In the genomic region with DNA sequence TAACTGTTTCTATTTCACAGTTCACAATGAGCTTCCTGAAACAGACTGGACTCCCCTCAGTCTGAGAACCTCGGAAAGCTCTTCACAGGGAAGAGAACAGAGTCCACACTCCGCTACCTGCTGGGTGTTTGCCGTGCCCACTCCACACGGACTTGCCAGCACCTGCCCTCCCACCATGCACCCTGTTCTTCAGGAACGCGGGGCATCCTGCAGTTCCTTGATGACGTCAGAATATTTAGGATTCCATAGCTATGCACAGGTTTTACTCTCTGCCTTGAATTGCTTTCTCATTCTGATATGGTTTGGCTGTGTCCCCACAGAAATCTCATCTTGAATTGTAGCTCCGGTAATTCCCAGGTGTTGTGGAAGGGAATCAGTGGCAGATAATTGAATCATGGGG, we compare ENCODE assay signal across 20 cellular contexts.
A peak's percentile ranks its signal among the peaks of the same experiment; 100 is the strongest.
DNase-seq lines count a peak whose midpoint lies in the region; ATAC-seq, FAIRE-seq and TF ChIP-seq lines count a peak whose summit lies in the region.
"Had no signal": no experiment of that assay in that cellular context is flagged by ENCODE, and none has a peak within 500 bp of the region (broad histone marks: within the 10 kb centered on the region; RNA-seq: fewer than 3 reads in every experiment).

No MANE protein-coding gene starts in this region.

- H2AK5ac ChIP-seq in mesenchymal stem cell (ENCODE audit: low read length, severe bottlenecking) = no peak overlapping the region

- H2AFZ ChIP-seq in K562 (ENCODE audit: low read depth, low read length) (peak overlapping the region; percentile 68), mesenchymal stem cell (ENCODE audit: low read depth, low read length) (no peak overlapping the region), MM.1S (ENCODE audit: low read length) (no peak overlapping the region)

- H4K91ac ChIP-seq in mesenchymal stem cell (ENCODE audit: low read length) = no peak overlapping the region

- no peak overlapping the region for H2BK12ac ChIP-seq in mesenchymal stem cell (ENCODE audit: low read length in 2 of 2)

- H2BK15ac ChIP-seq in mesenchymal stem cell (ENCODE audit: low read depth, poor library complexity, severe bottlenecking) = no peak overlapping the region

- no peaks in the 10 kb centered on the region for H3K9me1 ChIP-seq in K562 (ENCODE audit: control insufficient read depth, insufficient read depth, low read length)

- no peaks in the 10 kb centered on the region for H3K79me2 ChIP-seq in K562 (ENCODE audit: control insufficient read depth, insufficient read depth, low read length)
- no peaks in the 10 kb centered on the region for H3K79me2 ChIP-seq in MM.1S (ENCODE audit: low read length)

- H2BK5ac ChIP-seq in mesenchymal stem cell (ENCODE audit: low read depth, low read length, poor library complexity, severe bottlenecking) = no peak overlapping the region

- 8% methylated on average over 6 of the region's 8 CpGs for WGBS in K562 (ENCODE audit: insufficient coverage, low coverage, missing lambda C conversion rate)
- WGBS in mesenchymal stem cell = 84% methylated on average over 8 of the region's 8 CpGs

- no peak overlapping the region for H3K23ac ChIP-seq in mesenchymal stem cell (ENCODE audit: low read length in 2 of 2)

- no peak overlapping the region for H4K8ac ChIP-seq in mesenchymal stem cell (ENCODE audit: low read length)

- POLR2A ChIA-PET in K562 (lab: Yijun Ruan, JAX) = interaction anchor here (0.5 kb wide), 1 partner anchor 1537 kb away, joined by 3 read pairs; no protein-coding TSS in a partner anchor

- no peaks in the 10 kb centered on the region for H3K9me2 ChIP-seq in MM.1S (replicated peaks; ENCODE audit: insufficient read depth, low read length)

- H3F3A ChIP-seq in MM.1S (ENCODE audit: insufficient read depth, low read length) = no peaks in the 10 kb centered on the region

- no peak overlapping the region for H3K27ac ChIP-seq in K562 (ENCODE audit: extremely low read depth, low read depth, low read length)
- H3K27ac ChIP-seq in mesenchymal stem cell (ENCODE audit: low read length, poor library complexity, severe bottlenecking) = no peak overlapping the region
- H3K27ac ChIP-seq in MM.1S (ENCODE audit: low read length) = no peak overlapping the region
- H3K27ac ChIP-seq: heart right ventricle, pancreas, tibial artery had no signal

- TF ChIP-seq RAD21 in K562 (CRISPR knock-in tag; conservative IDR thresholded peaks at IDR 0.05 in 1 of 2, IDR thresholded peaks at IDR 0.05 in 1 of 2) = no peak

- H3K36me3 ChIP-seq in K562 (ENCODE audit: control insufficient read depth, insufficient read depth, low read length) (no peaks in the 10 kb centered on the region), mesenchymal stem cell (ENCODE audit: control insufficient read depth in 1 of 2, insufficient read depth in 2 of 2, low read depth in 1 of 2, low read length in 2 of 2) (no peaks in the 10 kb centered on the region), MM.1S (replicated peaks; ENCODE audit: insufficient read depth, low read length) (no peaks in the 10 kb centered on the region)
- H3K36me3 ChIP-seq: heart right ventricle, pancreas, tibial artery had no signal

- H4K20me1 ChIP-seq in K562 (replicated peaks; ENCODE audit: control insufficient read depth, insufficient read depth, low read length) (no peaks in the 10 kb centered on the region), MM.1S (ENCODE audit: insufficient read depth, low read length) (no peaks in the 10 kb centered on the region; the same call in 1 of the 2 replicates)

- FAIRE-seq in K562 (lab: Jason Lieb, UNC) = no peak
- FAIRE-seq: pancreas had no signal

- no peaks in the 10 kb centered on the region for H3K4me1 ChIP-seq in K562 (replicated peaks in 1 of 2; ENCODE audit: control insufficient read depth in 2 of 2, insufficient read depth in 2 of 2, low read length in 2 of 2)
- peaks cover 2% of the 10 kb centered on the region for H3K4me1 ChIP-seq in mesenchymal stem cell (ENCODE audit: control insufficient read depth, insufficient read depth, low read depth, low read length)
- no peaks in the 10 kb centered on the region for H3K4me1 ChIP-seq in MM.1S (ENCODE audit: low read length)
- H3K4me1 ChIP-seq: heart right ventricle, pancreas, tibial artery had no signal

- BruUV-seq in K562 (replicated peaks; lab: Mats Ljungman, UMichigan) = no TSS peak

- no peak overlapping the region for H3K18ac ChIP-seq in mesenchymal stem cell (ENCODE audit: low read depth in 1 of 2, low read length in 2 of 2)

- H3K4me3 ChIP-seq in K562 = no peak overlapping the region
- H3K4me3 ChIP-seq in mesenchymal stem cell (ENCODE audit: insufficient read depth in 1 of 2, low read depth in 1 of 2, low read length in 2 of 2) = peak overlapping the region in 1 of 2 experiments; percentile 37
- H3K4me3 ChIP-seq in MM.1S (ENCODE audit: low read length) = no peak overlapping the region
- H3K4me3 ChIP-seq: heart right ventricle, pancreas, tibial artery had no signal

- H3K79me1 ChIP-seq in mesenchymal stem cell (replicated peaks; ENCODE audit: low read length, poor library complexity, severe bottlenecking) = no peaks in the 10 kb centered on the region

- no peak for TF ChIP-seq POLR2A in K562 (conservative IDR thresholded peaks at IDR 0.05)

- no peak for ATAC-seq in K562
- ATAC-seq in HG03342 (IDR thresholded peaks at IDR 0.05; ENCODE audit: unreplicated experiment) = no peak
- no peak for ATAC-seq in HG03135 (IDR thresholded peaks at IDR 0.05; ENCODE audit: unreplicated experiment)
- ATAC-seq: CD8-positive, alpha-beta T cell; heart right ventricle; naive thymus-derived CD8-positive, alpha-beta T cell; pancreas; Right ventricle myocardium inferior; stimulated activated naive CD8-positive, alpha-beta T cell treated with anti-CD3 and anti-CD28 coated beads, Interleukin-15, Interleukin-2, amounts not matched to agents 100 U/mL and 50 U/mL, for 24 hours had no signal

- no peak overlapping the region for H3K9ac ChIP-seq in K562 (ENCODE audit: insufficient read depth in 1 of 2, low read depth in 2 of 2, low read length in 2 of 2)
- no peak overlapping the region for H3K9ac ChIP-seq in mesenchymal stem cell (ENCODE audit: low read length)
- no peak overlapping the region for H3K9ac ChIP-seq in MM.1S (ENCODE audit: low read length)

- DNase-seq in DMS79 treated with DMSO at 0.1 percent for 48 hours (lab: John Stamatoyannopoulos, UW) (peak; percentile 52), NCI-H146 treated with DMSO at 0.1 percent for 48 hours (lab: John Stamatoyannopoulos, UW; ENCODE audit: unreplicated experiment) (peak; percentile 30), K562 (ENCODE audit: extremely low read depth in 1 of 4, low spot score in 3 of 4) (peak in 1 of 4 experiments; percentile 2), mesenchymal stem cell (no peak), OCI-M1 (lab: John Stamatoyannopoulos, UW) (no peak), MM.1S (no peak)
- DNase-seq: activated gamma-delta T cell treated with Interleukin-2 at 50 U/mL for 16 hours; CD8-positive, alpha-beta T cell; effector CD4-positive, alpha-beta T cell; GOT3; heart right ventricle; naive thymus-derived CD8-positive, alpha-beta T cell; NCI-H1436 treated with DMSO at 0.1 percent for 48 hours; pancreas; stimulated activated CD4-positive, alpha-beta T cell treated with anti-CD3 and anti-CD28 coated beads, Interleukin-1b, Interleukin-23, amount 100 ng/mL, for 48 hours; stimulated activated naive CD8-positive, alpha-beta T cell treated with anti-CD3 and anti-CD28 coated beads, Interleukin-15, Interleukin-2, amounts not matched to agents 100 U/mL and 50 U/mL, for 24 hours; tibial artery had no signal

- intact Hi-C loops in K562 (cut with micrococcal nuclease) = no loop called here

- TF ChIP-seq CTCF in K562 (IDR thresholded peaks at IDR 0.05 in 2 of 3, conservative IDR thresholded peaks at IDR 0.05 in 1 of 3; ENCODE audit: insufficient read depth in 2 of 3, low read depth in 1 of 3, low read length in 3 of 3) (no peak), MM.1S (IDR thresholded peaks at IDR 0.05; ENCODE audit: low read length) (no peak)

- TF ChIP-seq EP300 in K562 (IDR thresholded peaks at IDR 0.05; ENCODE audit: low read length) = no peak

- CTCF ChIA-PET in K562 (lab: Yijun Ruan, JAX; ENCODE audit: low intra/inter-chr PET ratio) = no interaction called here

- H3K4ac ChIP-seq in mesenchymal stem cell (ENCODE audit: low read depth in 1 of 2, low read length in 2 of 2) = no peak overlapping the region

- peak overlapping the region in 1 of 2 experiments; percentile 91 for H3K14ac ChIP-seq in mesenchymal stem cell (ENCODE audit: low read length in 2 of 2)

- in situ Hi-C loops in K562 (cut with MboI) = no loop called here

- H3K27me3 ChIP-seq in K562 (ENCODE audit: control insufficient read depth in 2 of 2, insufficient read depth in 2 of 2, low read length in 2 of 2) (peaks cover 0 to 5% of the 10 kb centered on the region in 2 experiments; a peak in 2 of 5 replicates), mesenchymal stem cell (ENCODE audit: control insufficient read depth in 1 of 2, insufficient read depth in 1 of 2, low read length in 2 of 2) (peaks cover 0 to 3% of the 10 kb centered on the region in 2 experiments), MM.1S (replicated peaks; ENCODE audit: insufficient read depth, low read length) (no peaks in the 10 kb centered on the region)
- H3K27me3 ChIP-seq: pancreas, tibial artery had no signal

- no peak overlapping the region for H2BK120ac ChIP-seq in mesenchymal stem cell (ENCODE audit: low read depth, low read length)

- H3K9me3 ChIP-seq in K562 (replicated peaks; ENCODE audit: control insufficient read depth, insufficient read depth, low read depth, low read length) (no peaks in the 10 kb centered on the region), mesenchymal stem cell (ENCODE audit: control insufficient read depth, low read length) (no peaks in the 10 kb centered on the region), MM.1S (replicated peaks; ENCODE audit: insufficient read depth, low read length) (no peaks in the 10 kb centered on the region)
- H3K9me3 ChIP-seq: heart right ventricle, pancreas, tibial artery had no signal

- H3K4me2 ChIP-seq in K562 (ENCODE audit: insufficient read depth, low read length) (peak overlapping the region; percentile 49), mesenchymal stem cell (ENCODE audit: low read length, poor library complexity, severe bottlenecking) (peak overlapping the region; percentile 72), MM.1S (ENCODE audit: low read depth, low read length) (no peak overlapping the region)

TF ChIP-seq in K562, 482 proteins besides CTCF, POLR2A, EP300 and RAD21 (continues in another document):
- TF ChIP-seq CREM (IDR thresholded peaks at IDR 0.05; ENCODE audit: low read depth) = 0 out of 2 replicates have a peak, but pooled peaks have one; percentile 29
- TF ChIP-seq ATF7 (IDR thresholded peaks at IDR 0.05) = peak; percentile 50; the same call in 1 of the 2 replicates
- TF ChIP-seq ZNF668 (CRISPR knock-in tag; IDR thresholded peaks at IDR 0.05) = no peak

Comparison
In these comparisons a context has a peak if more than half of its experiments do, and no peak if none do; other contexts are left out.
1. DNase-seq: peak in DMS79 treated with DMSO at 0.1 percent for 48 hours (single experiment) and NCI-H146 treated with DMSO at 0.1 percent for 48 hours (single experiment); none in mesenchymal stem cell (single experiment), OCI-M1 (single experiment) and MM.1S (single experiment).